28 cellular contexts compared by ENCODE assay signal in the genomic region with DNA sequence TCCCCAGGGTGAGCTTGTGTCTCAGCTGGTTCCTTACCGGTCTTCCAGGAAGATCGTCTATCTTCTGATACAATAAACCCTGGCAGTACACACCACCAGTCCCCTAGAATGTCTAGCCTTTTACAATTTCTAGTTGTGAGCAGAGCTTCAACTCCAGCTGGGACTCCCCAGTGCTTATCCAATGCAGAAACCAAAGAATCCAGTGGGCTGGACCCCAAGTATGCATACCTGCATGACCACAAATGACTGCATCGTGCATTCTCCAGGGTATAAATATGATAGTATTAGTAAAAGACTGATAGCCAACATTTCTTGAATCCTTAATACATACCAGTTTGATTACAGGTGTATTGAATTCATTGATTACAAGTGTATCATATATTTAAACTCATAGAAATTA.
"Had no signal": no experiment of that assay in that cellular context is flagged by ENCODE, and none has a peak within 500 bp of the region (broad histone marks: within the 10 kb centered on the region; RNA-seq: fewer than 3 reads in every experiment).

No MANE protein-coding gene starts in this region.

- ATAC-seq: left colon; left lung; lower lobe of right lung; natural killer cell; right lobe of liver; stimulated activated naive B cell treated with anti-CD40 and anti-IgM and Interleukin-4, amounts not matched to agents 10 μg/mL and 1 μg/mL and 100 μg/mL, for 72 hours; stimulated activated naive CD8-positive, alpha-beta T cell treated with anti-CD3 and anti-CD28 coated beads, Interleukin-15, Interleukin-2, amounts not matched to agents 100 U/mL and 50 U/mL, for 24 hours had no signal

- H3K4me3 ChIP-seq: hepatocyte, left lung, lower lobe of right lung, neural progenitor cell, ovary, right atrium auricular region, right lobe of liver, skin epidermis, stomach, testis, thyroid gland, transverse colon, upper lobe of left lung, vagina had no signal

- H3K27ac ChIP-seq: hepatocyte, left lung, lower lobe of right lung, neural progenitor cell, neutrophil, ovary, right atrium auricular region, right lobe of liver, skin epidermis, stomach, testis, thyroid gland, transverse colon, upper lobe of left lung, vagina had no signal

- H3K9me3 ChIP-seq: left lung, lower lobe of right lung, neutrophil, ovary, right atrium auricular region, right lobe of liver, stomach, testis, thyroid gland, transverse colon, upper lobe of left lung, vagina had no signal

- H3K27me3 ChIP-seq: hepatocyte, left lung, neutrophil, ovary, right atrium auricular region, right lobe of liver, stomach, testis, thyroid gland, transverse colon, upper lobe of left lung, vagina had no signal

- DNase-seq: kidney; left colon; left lung; lower lobe of right lung; mammary epithelial cell; mesenchymal stem cell; naive B cell; natural killer cell; nephron progenitor cell; ovary; right lobe of liver; stimulated activated CD4-positive, alpha-beta T cell treated with anti-CD3 and anti-CD28 coated beads, Interleukin-12 subunit alpha, Interleukin-12 subunit beta, amount 100 ng/mL, for 4 hours; stimulated activated CD4-positive, alpha-beta T cell treated with anti-CD3 and anti-CD28 coated beads, Interleukin-15, amount 100 ng/mL, for 24 hours; stimulated activated CD4-positive, alpha-beta T cell treated with anti-CD3 and anti-CD28 coated beads, Interleukin-2, amount 100 ng/mL, for 24 hours; stimulated activated CD4-positive, alpha-beta T cell treated with anti-CD3 and anti-CD28 coated beads, Interleukin-4, amount 100 ng/mL, for 1 hour; stimulated activated naive B cell treated with anti-CD40 and anti-IgM and Interleukin-4, amounts not matched to agents 10 μg/mL and 1 μg/mL and 100 μg/mL, for 72 hours; stimulated activated naive CD8-positive, alpha-beta T cell treated with anti-CD3 and anti-CD28 coated beads, Interleukin-15, Interleukin-2, amounts not matched to agents 100 U/mL and 50 U/mL, for 24 hours; stomach; testis; thyroid gland; transverse colon; upper lobe of left lung had no signal

- H3K36me3 ChIP-seq: left lung, lower lobe of right lung, neural progenitor cell, neutrophil, ovary, right atrium auricular region, right lobe of liver, stomach, thyroid gland, transverse colon, upper lobe of left lung, vagina had no signal

- H3K4me1 ChIP-seq: left lung, lower lobe of right lung, right atrium auricular region, right lobe of liver, stomach, testis, thyroid gland, transverse colon, upper lobe of left lung, vagina had no signal
